8 cellular contexts compared by ENCODE assay signal in genomic region chr18:28175047-28175929, GRCh38. TPM values are rescaled to one million over a fixed set of nuclear protein-coding genes. Genes with fewer than 3 reads are reported as not detected.
DNase-seq lines count a peak whose midpoint lies in the region; ATAC-seq and TF ChIP-seq lines count a peak whose summit lies in the region.

No MANE protein-coding gene starts in this region.

- DNase-seq in dedifferentiated amniotic fluid mesenchymal stem cell (ENCODE audit: extremely low spot score) (peak; percentile 40), lower lobe of right lung (no peak), MV-4-11 (lab: John Stamatoyannopoulos, UW) (no peak), DMS114 treated with DMSO at 0.1 percent for 48 hours (lab: John Stamatoyannopoulos, UW; ENCODE audit: unreplicated experiment) (no peak), foreskin melanocyte (no peak)
- DNase-seq in activated CD8-positive, alpha-beta T cell treated with anti-CD3 and anti-CD28 coated beads for 36 hours = no peak

- H3K27ac Mint-ChIP-seq in activated CD8-positive, alpha-beta T cell treated with anti-CD3 and anti-CD28 coated beads for 36 hours = no peak overlapping the region

- peak overlapping the region; percentile 71 to 92 (median 89) for H3K4me2 ChIP-seq in BLaER1 treated with 17β-estradiol and CSF1 and Interleukin-3, amounts not matched to agents 10 nM and 100 nM

- no peak for TF ChIP-seq CTCF in lower lobe of right lung (IDR thresholded peaks at IDR 0.05)
- no peak for TF ChIP-seq CTCF in activated CD8-positive, alpha-beta T cell treated with anti-CD3 and anti-CD28 coated beads for 36 hours (IDR thresholded peaks at IDR 0.05)

- H3K4me3 Mint-ChIP-seq in activated CD8-positive, alpha-beta T cell treated with anti-CD3 and anti-CD28 coated beads for 36 hours = no peak overlapping the region

- POLR2A ChIA-PET in activated CD8-positive, alpha-beta T cell treated with anti-CD3 and anti-CD28 coated beads for 36 hours (lab: Charles Lee) = no interaction called here

- no peaks in the 10 kb centered on the region for H3K36me3 ChIP-seq in BLaER1 treated with 17β-estradiol and CSF1 and Interleukin-3, amounts not matched to agents 10 nM and 100 nM
- no peaks in the 10 kb centered on the region for H3K36me3 ChIP-seq in lower lobe of right lung

- H3K27ac ChIP-seq in BLaER1 treated with 17β-estradiol and CSF1 and Interleukin-3, amounts not matched to agents 10 nM and 100 nM = peak overlapping the region in 3 of 11 experiments; percentile 61 to 79 (median 63); a peak in 2 of 22 replicates
- H3K27ac ChIP-seq in lower lobe of right lung = no peak overlapping the region

- no peaks in the 10 kb centered on the region for H3K9me3 Mint-ChIP-seq in activated CD8-positive, alpha-beta T cell treated with anti-CD3 and anti-CD28 coated beads for 36 hours

- peak overlapping the region in 8 of 11 experiments; percentile 69 to 85 (median 79); a peak in 13 of 22 replicates for H3K9ac ChIP-seq in BLaER1 treated with 17β-estradiol and CSF1 and Interleukin-3, amounts not matched to agents 10 nM and 100 nM

- H3K4me1 ChIP-seq in BLaER1 treated with 17β-estradiol and CSF1 and Interleukin-3, amounts not matched to agents 10 nM and 100 nM = 0 out of 20 replicates have a peak, but pooled peaks cover 0 to 4% (median 0%) of the 10 kb centered on the region in 10 experiments
- H3K4me1 ChIP-seq in lower lobe of right lung = peaks cover 25% of the 10 kb centered on the region

- CTCF ChIA-PET in activated CD8-positive, alpha-beta T cell treated with anti-CD3 and anti-CD28 coated beads for 36 hours (lab: Charles Lee) = interaction anchor here (0.6 kb wide), 1 partner anchor 12 kb away, joined by 3 read pairs; no protein-coding TSS in a partner anchor

- intact Hi-C loops in lower lobe of right lung (cut with DNase I) = no loop called here
- intact Hi-C loops in activated CD8-positive, alpha-beta T cell treated with anti-CD3 and anti-CD28 coated beads for 36 hours (cut with micrococcal nuclease) = no loop called here

- H3K27me3 Mint-ChIP-seq in activated CD8-positive, alpha-beta T cell treated with anti-CD3 and anti-CD28 coated beads for 36 hours = peaks cover 34% of the 10 kb centered on the region

- H3K4me3 ChIP-seq in BLaER1 treated with 17β-estradiol and CSF1 and Interleukin-3, amounts not matched to agents 10 nM and 100 nM = peak overlapping the region; percentile 58 to 78 (median 70)
- no peak overlapping the region for H3K4me3 ChIP-seq in lower lobe of right lung

- peaks cover 14 to 27% (median 20%) of the 10 kb centered on the region in 11 experiments; a peak in 20 of 22 replicates for H3K9me3 ChIP-seq in BLaER1 treated with 17β-estradiol and CSF1 and Interleukin-3, amounts not matched to agents 10 nM and 100 nM (replicated peaks in 1 of 11)
- no peaks in the 10 kb centered on the region for H3K9me3 ChIP-seq in lower lobe of right lung

- ATAC-seq in lower lobe of right lung = peak; percentile 42 to 51
- ATAC-seq in activated CD8-positive, alpha-beta T cell treated with anti-CD3 and anti-CD28 coated beads for 36 hours = no peak

- H3K27me3 ChIP-seq in BLaER1 treated with 17β-estradiol and CSF1 and Interleukin-3, amounts not matched to agents 10 nM and 100 nM = peaks cover 7 to 39% (median 21%) of the 10 kb centered on the region in 11 experiments; a peak in 20 of 22 replicates
- H3K27me3 ChIP-seq in lower lobe of right lung (ENCODE audit: low read depth) = peaks cover 56% of the 10 kb centered on the region

- TF ChIP-seq EP300 in Ishikawa (IDR thresholded peaks at IDR 0.05; ENCODE audit: borderline replicate concordance) = no peak; the same call in 1 of the 2 replicates

- TF ChIP-seq RAD21 in Ishikawa (IDR thresholded peaks at IDR 0.05; ENCODE audit: low read depth) = no peak

- H3K4me1 Mint-ChIP-seq in activated CD8-positive, alpha-beta T cell treated with anti-CD3 and anti-CD28 coated beads for 36 hours (ENCODE audit: low read depth) = peaks cover 14% of the 10 kb centered on the region

- H4K20me1 ChIP-seq in BLaER1 treated with 17β-estradiol and CSF1 and Interleukin-3, amounts not matched to agents 10 nM and 100 nM = peaks cover 0 to 31% (median 13%) of the 10 kb centered on the region in 11 experiments; a peak in 13 of 22 replicates

- peaks cover 6% of the 10 kb centered on the region for H3K36me3 Mint-ChIP-seq in activated CD8-positive, alpha-beta T cell treated with anti-CD3 and anti-CD28 coated beads for 36 hours (ENCODE audit: low read depth)

TF ChIP-seq in Ishikawa, 13 proteins besides CTCF, POLR2A, EP300 and RAD21:
- TF ChIP-seq MAX (IDR thresholded peaks at IDR 0.05) (peak; percentile 52; the same call in 1 of the 2 replicates), EGR1 (IDR thresholded peaks at IDR 0.05) (0 out of 2 replicates have a peak, but pooled peaks have one; percentile 19), ZBTB7A (IDR thresholded peaks at IDR 0.05; ENCODE audit: low read depth) (peak; percentile 47; the same call in 1 of the 2 replicates), CREB1 (IDR thresholded peaks at IDR 0.05; ENCODE audit: low read depth) (no peak), TAF1 (IDR thresholded peaks at IDR 0.05; ENCODE audit: low read depth) (no peak; the same call in 1 of the 2 replicates), USF1 (IDR thresholded peaks at IDR 0.05) (no peak), CEBPB (IDR thresholded peaks at IDR 0.05) (no peak), FOXM1 (IDR thresholded peaks at IDR 0.05; ENCODE audit: borderline replicate concordance, low read depth) (no peak), NFIC (IDR thresholded peaks at IDR 0.05) (no peak), TEAD4 (IDR thresholded peaks at IDR 0.05) (peak; percentile 29; the same call in 1 of the 2 replicates), YY1 (IDR thresholded peaks at IDR 0.05; ENCODE audit: low read depth) (no peak), REST (IDR thresholded peaks at IDR 0.05; ENCODE audit: low read depth) (peak; percentile 74), TCF12 (IDR thresholded peaks at IDR 0.05; ENCODE audit: low read depth) (no peak)
TF ChIP-seq in Ishikawa: peak in this region for 5.

RNA-seq across cellular contexts. Expression of gene CDH2, which starts 1.6 kb away (rescaled TPM):
- 0.68 TPM for total RNA-seq in lower lobe of right lung
- total RNA-seq in activated CD8-positive, alpha-beta T cell treated with anti-CD3 and anti-CD28 coated beads for 36 hours = under 1 TPM in 1 of 2 experiments, not detected in 1; 0.18 TPM
